ENCODE assay signal across 30 cellular contexts in the genomic region with DNA sequence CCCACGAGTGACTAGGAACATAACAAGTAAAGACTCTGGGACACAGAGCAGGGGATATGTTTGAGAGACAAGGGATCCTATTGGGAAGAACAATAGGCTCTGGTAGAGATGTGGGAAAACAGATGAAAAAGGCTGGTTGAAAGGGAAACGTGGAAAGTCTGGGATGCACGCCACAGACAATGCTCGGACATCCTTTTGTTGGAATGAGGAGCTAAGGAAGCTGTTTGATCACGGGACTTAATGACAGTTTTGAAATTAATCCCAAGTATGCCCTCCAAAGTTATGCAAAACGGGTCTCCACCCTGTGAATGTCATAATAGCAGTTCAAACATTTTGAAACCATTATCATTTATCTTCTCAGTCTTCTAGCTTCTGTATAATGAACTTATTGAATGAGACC. TPM values are rescaled to one million over a fixed set of nuclear protein-coding genes. Genes with fewer than 3 reads are reported as not detected.
"Had no signal": no experiment of that assay in that cellular context is flagged by ENCODE, and none has a peak within 500 bp of the region (broad histone marks: within the 10 kb centered on the region; RNA-seq: fewer than 3 reads in every experiment).

No MANE protein-coding gene starts in this region.

- H3K36me3 ChIP-seq: neutrophil, pancreas, prostate gland, right lobe of liver, sigmoid colon, suprapubic skin, tibial artery, transverse colon, uterus had no signal

- H3K4me1 ChIP-seq: pancreas, prostate gland, right lobe of liver, spleen, suprapubic skin, testis, tibial artery, transverse colon, uterus had no signal

- FAIRE-seq: pancreas had no signal

- H3K4me2 ChIP-seq: smooth muscle cell had no signal

- H3K9me3 ChIP-seq: neutrophil, pancreas, prostate gland, right lobe of liver, sigmoid colon, suprapubic skin, testis, tibial artery, transverse colon, upper lobe of right lung, uterus had no signal

- ATAC-seq: naive thymus-derived CD8-positive, alpha-beta T cell; natural killer cell treated with Interleukin-12 subunit alpha and Interleukin-12 subunit beta and Interleukin-15 and Interleukin-18, amount 100 ng/mL, for 72 hours; pancreas; right cardiac atrium; stimulated activated memory B cell treated with anti-CD40 and anti-IgM and Interleukin-4, amounts not matched to agents 10 μg/mL and 1 μg/mL and 100 μg/mL, for 72 hours; stimulated activated naive CD8-positive, alpha-beta T cell treated with anti-CD3 and anti-CD28 coated beads, Interleukin-15, amount 100 ng/mL, for 72 hours; stimulated activated naive CD8-positive, alpha-beta T cell treated with anti-CD3 and anti-CD28 coated beads, Interleukin-15, Interleukin-2, amounts not matched to agents 100 U/mL and 50 U/mL, for 24 hours; upper lobe of right lung had no signal

- DNase-seq: naive thymus-derived CD8-positive, alpha-beta T cell; nephron progenitor cell; nucleus accumbens; pancreas; retina; right cardiac atrium; right lobe of liver; sigmoid colon; spleen; stimulated activated CD4-positive, alpha-beta T cell treated with anti-CD3 and anti-CD28 coated beads, Interleukin-12 subunit alpha, Interleukin-12 subunit beta, amount 100 ng/mL, for 4 hours; stimulated activated CD4-positive, alpha-beta T cell treated with anti-CD3 and anti-CD28 coated beads, Interleukin-1b, Interleukin-23, amount 100 ng/mL, for 48 hours; stimulated activated CD4-positive, alpha-beta T cell treated with anti-CD3 and anti-CD28 coated beads, Interleukin-4, amount 100 ng/mL, for 1 hour; stimulated activated CD4-positive, alpha-beta T cell treated with anti-CD3 and anti-CD28 coated beads, Interleukin-4, amount 100 ng/mL, for 4 hours; stimulated activated CD8-positive, alpha-beta memory T cell treated with anti-CD3 and anti-CD28 coated beads, Interleukin-4, amount 100 ng/mL, for 48 hours; stimulated activated naive CD4-positive, alpha-beta T cell; stimulated activated naive CD8-positive, alpha-beta T cell treated with anti-CD3 and anti-CD28 coated beads, Interleukin-15, amount 100 ng/mL, for 72 hours; stimulated activated naive CD8-positive, alpha-beta T cell treated with anti-CD3 and anti-CD28 coated beads, Interleukin-15, Interleukin-2, amounts not matched to agents 100 U/mL and 50 U/mL, for 24 hours; substantia nigra; testis; tibial artery; transverse colon; upper lobe of right lung; uterus had no signal

- H3K27me3 ChIP-seq: neutrophil, pancreas, right lobe of liver, sigmoid colon, suprapubic skin, testis, tibial artery, transverse colon, upper lobe of right lung, uterus had no signal

- H3K27ac ChIP-seq: neutrophil, pancreas, prostate gland, right lobe of liver, sigmoid colon, skin epidermis, spleen, suprapubic skin, testis, tibial artery, transverse colon, upper lobe of right lung, uterus had no signal

- H3K4me3 ChIP-seq: pancreas, prostate gland, right lobe of liver, sigmoid colon, skin epidermis, smooth muscle cell, spleen, suprapubic skin, testis, tibial artery, transverse colon, upper lobe of right lung, uterus had no signal

RNA-seq across cellular contexts. Expression of gene ANO2, which starts 31.7 kb away (rescaled TPM):
- total RNA-seq: naive thymus-derived CD8-positive, alpha-beta T cell; natural killer cell treated with Interleukin-12 subunit alpha and Interleukin-12 subunit beta and Interleukin-15 and Interleukin-18, amount 100 ng/mL, for 72 hours had no signal
- polyA plus RNA-seq: naive thymus-derived CD8-positive, alpha-beta T cell; smooth muscle cell had no signal
